In the genomic region with DNA sequence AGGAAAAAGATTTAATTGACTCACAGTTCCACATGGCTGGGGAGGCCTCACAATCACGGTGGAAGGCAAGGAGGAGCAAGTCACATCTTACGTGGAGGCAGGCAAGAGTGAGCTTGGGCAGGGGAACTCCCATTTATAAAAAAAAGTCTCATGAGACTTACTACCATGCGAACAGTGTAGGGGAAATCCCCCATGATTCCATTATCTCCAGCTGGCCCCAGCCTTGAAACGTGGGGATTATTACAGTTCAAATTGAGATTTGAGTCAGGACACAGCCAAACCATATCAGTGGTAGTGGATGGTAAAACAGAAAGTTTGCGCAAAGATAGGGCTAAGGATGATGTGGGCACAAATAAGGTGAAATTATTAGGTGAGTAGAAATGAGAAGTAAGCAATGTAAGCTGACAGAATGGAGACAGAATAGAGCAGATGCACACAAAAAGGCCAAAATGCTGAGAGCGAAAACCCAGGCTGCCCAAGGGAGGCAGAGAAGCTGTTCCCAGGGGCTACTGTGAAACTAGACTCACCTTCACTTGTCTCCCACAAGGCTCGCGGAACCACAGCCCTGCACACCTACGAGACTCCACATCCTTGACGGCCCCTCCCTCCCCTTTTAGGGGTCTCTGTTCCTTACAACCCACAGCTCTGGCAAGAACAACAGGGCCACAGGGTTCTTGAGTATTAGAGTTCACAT, we compare ENCODE assay signal across 12 cellular contexts.
A peak's percentile ranks its signal among the peaks of the same experiment; 100 is the strongest.
DNase-seq lines count a peak whose midpoint lies in the region; ATAC-seq and TF ChIP-seq lines count a peak whose summit lies in the region.
"Had no signal": no experiment of that assay in that cellular context is flagged by ENCODE, and none has a peak within 500 bp of the region (broad histone marks: within the 10 kb centered on the region; RNA-seq: fewer than 3 reads in every experiment).

No MANE protein-coding gene starts in this region.

- no peaks in the 10 kb centered on the region for H4K20me1 ChIP-seq in SU-DHL-6 (ENCODE audit: low read depth, low read length)

- POLR2A ChIA-PET in activated CD4-positive, alpha-beta memory T cell treated with anti-CD3 and anti-CD28 coated beads, Interleukin-2, amount 10 ng/mL, durations not matched to agents 7 days and 5 days (lab: Charles Lee): no interaction called here

- H3K4me2 ChIP-seq in SU-DHL-6 (ENCODE audit: low read depth, low read length, poor library complexity, severe bottlenecking): peak overlapping the region; percentile 19

- H3K27me3 ChIP-seq in SU-DHL-6 (ENCODE audit: low read length) (no peaks in the 10 kb centered on the region), left lung (no peaks in the 10 kb centered on the region)
- H3K27me3 ChIP-seq: sigmoid colon had no signal

- H3F3A ChIP-seq in SU-DHL-6 (ENCODE audit: insufficient read depth): no peaks in the 10 kb centered on the region

- ATAC-seq in GM18499 (IDR thresholded peaks at IDR 0.05; ENCODE audit: insufficient read depth, unreplicated experiment): peak; percentile 84
- ATAC-seq in GM19463 (IDR thresholded peaks at IDR 0.05; ENCODE audit: unreplicated experiment): peak; percentile 78
- peak; percentile 71 for ATAC-seq in HG02970 (IDR thresholded peaks at IDR 0.05; ENCODE audit: low FRiP score, unreplicated experiment)
- ATAC-seq in left lung: no peak

- H3K4me1 Mint-ChIP-seq in activated CD4-positive, alpha-beta memory T cell treated with anti-CD3 and anti-CD28 coated beads, Interleukin-2, amount 10 ng/mL, durations not matched to agents 7 days and 5 days: no peaks in the 10 kb centered on the region
- H3K4me1 Mint-ChIP-seq: CD4-positive, CD25-positive, alpha-beta regulatory T cell had no signal

- no peaks in the 10 kb centered on the region for H3K79me2 ChIP-seq in SU-DHL-6 (ENCODE audit: insufficient read depth, low read length)

- H3K27ac ChIP-seq in SU-DHL-6 (ENCODE audit: low read depth, low read length) (peak overlapping the region; percentile 24), left lung (no peak overlapping the region)
- H3K27ac ChIP-seq: sigmoid colon had no signal

- no peaks in the 10 kb centered on the region for H3K36me3 Mint-ChIP-seq in activated CD4-positive, alpha-beta memory T cell treated with anti-CD3 and anti-CD28 coated beads, Interleukin-2, amount 10 ng/mL, durations not matched to agents 7 days and 5 days (ENCODE audit: low read depth)
- H3K36me3 Mint-ChIP-seq: CD4-positive, CD25-positive, alpha-beta regulatory T cell had no signal

- H3K9ac ChIP-seq in SU-DHL-6 (ENCODE audit: low read length): no peak overlapping the region

- no peaks in the 10 kb centered on the region for H3K9me3 Mint-ChIP-seq in activated CD4-positive, alpha-beta memory T cell treated with anti-CD3 and anti-CD28 coated beads, Interleukin-2, amount 10 ng/mL, durations not matched to agents 7 days and 5 days

- TF ChIP-seq CTCF in SU-DHL-6 (IDR thresholded peaks at IDR 0.05; ENCODE audit: insufficient read depth, low read length, poor library complexity, severe bottlenecking): no peak
- no peak for TF ChIP-seq CTCF in left lung (IDR thresholded peaks at IDR 0.05)

- no peaks in the 10 kb centered on the region for H3K4me1 ChIP-seq in left lung
- H3K4me1 ChIP-seq: sigmoid colon had no signal

- H3K9me3 ChIP-seq in SU-DHL-6 (ENCODE audit: insufficient read depth, low read length) (no peaks in the 10 kb centered on the region), left lung (no peaks in the 10 kb centered on the region)
- H3K9me3 ChIP-seq: sigmoid colon had no signal

- no peak overlapping the region for H2AFZ ChIP-seq in SU-DHL-6 (ENCODE audit: low read depth, low read length, severe bottlenecking)

- no peaks in the 10 kb centered on the region for H3K27me3 Mint-ChIP-seq in activated CD4-positive, alpha-beta memory T cell treated with anti-CD3 and anti-CD28 coated beads, Interleukin-2, amount 10 ng/mL, durations not matched to agents 7 days and 5 days

- no peaks in the 10 kb centered on the region for H3K9me2 ChIP-seq in SU-DHL-6 (replicated peaks; ENCODE audit: insufficient read depth, low read length)

- no peak for DNase-seq in left lung
- no peak for DNase-seq in cerebellum (ENCODE audit: low spot score)
- DNase-seq in head of caudate nucleus: no peak
- DNase-seq in activated CD4-positive, alpha-beta memory T cell treated with anti-CD3 and anti-CD28 coated beads, Interleukin-2, amount 10 ng/mL, durations not matched to agents 7 days and 5 days: no peak
- DNase-seq: CD4-positive, CD25-positive, alpha-beta regulatory T cell; Karpas-422; NCI-H526; sigmoid colon had no signal

- no peak overlapping the region for H3K27ac Mint-ChIP-seq in activated CD4-positive, alpha-beta memory T cell treated with anti-CD3 and anti-CD28 coated beads, Interleukin-2, amount 10 ng/mL, durations not matched to agents 7 days and 5 days

- no peaks in the 10 kb centered on the region for H3K36me3 ChIP-seq in SU-DHL-6 (ENCODE audit: low read length)
- no peaks in the 10 kb centered on the region for H3K36me3 ChIP-seq in left lung
- H3K36me3 ChIP-seq: sigmoid colon had no signal

- intact Hi-C loops in left lung (cut with DNase I) (no loop called here), head of caudate nucleus (cut with DNase I) (no loop called here)

- H3K4me3 ChIP-seq in SU-DHL-6 (ENCODE audit: insufficient read depth, low read length, poor library complexity, severe bottlenecking): no peak overlapping the region
- H3K4me3 ChIP-seq in left lung: no peak overlapping the region
- H3K4me3 ChIP-seq: sigmoid colon had no signal

- CTCF ChIA-PET in activated CD4-positive, alpha-beta memory T cell treated with anti-CD3 and anti-CD28 coated beads, Interleukin-2, amount 10 ng/mL, durations not matched to agents 7 days and 5 days (lab: Charles Lee): no interaction called here

- H3K4me3 Mint-ChIP-seq in activated CD4-positive, alpha-beta memory T cell treated with anti-CD3 and anti-CD28 coated beads, Interleukin-2, amount 10 ng/mL, durations not matched to agents 7 days and 5 days: no peak overlapping the region
- H3K4me3 Mint-ChIP-seq: CD4-positive, CD25-positive, alpha-beta regulatory T cell had no signal
